8 cellular contexts compared by ENCODE assay signal in genomic region chr7:1086588-1087461, GRCh38. TPM values are rescaled to one million over a fixed set of nuclear protein-coding genes. Genes with fewer than 3 reads are reported as not detected.
A peak's percentile ranks its signal among the peaks of the same experiment; 100 is the strongest.
DNase-seq lines count a peak whose midpoint lies in the region; ATAC-seq and TF ChIP-seq lines count a peak whose summit lies in the region.

No MANE protein-coding gene starts in this region.

- H3K9ac ChIP-seq in HUES64 (ENCODE audit: low read depth, low read length) = peak overlapping the region; percentile 62

- peak overlapping the region; percentile 79 for H3K4me3 ChIP-seq in DOHH2 (ENCODE audit: low read length)
- H3K4me3 ChIP-seq in HUES64 (ENCODE audit: low read length) = peak overlapping the region; percentile 43
- peak overlapping the region; percentile 24 for H3K4me3 ChIP-seq in astrocyte of the cerebellum (ENCODE audit: low read depth, low read length)
- H3K4me3 ChIP-seq in skeletal muscle cell (ENCODE audit: low read depth, low read length) = peak overlapping the region; percentile 50

- no peaks in the 10 kb centered on the region for H3K27me3 ChIP-seq in DOHH2 (ENCODE audit: control insufficient read depth, low read length)
- no peaks in the 10 kb centered on the region for H3K27me3 ChIP-seq in HUES64 (ENCODE audit: insufficient read depth, low read length)

- H3K9me2 ChIP-seq in DOHH2 (replicated peaks; ENCODE audit: control insufficient read depth, low read length) = no peaks in the 10 kb centered on the region

- DNase-seq in T-helper 9 cell (peak; percentile 72), astrocyte of the cerebellum (ENCODE audit: low read depth) (no peak), hypothalamus (lab: John Stamatoyannopoulos, UW) (peak in 38 of 51 donors; percentile 11 to 76 (median 38)), skeletal muscle cell (ENCODE audit: low read depth) (no peak), NCI-H446 (lab: John Stamatoyannopoulos, UW) (no peak)

- H3K4me1 ChIP-seq in DOHH2 (ENCODE audit: control insufficient read depth, low read length) (peaks cover 45% of the 10 kb centered on the region), HUES64 (ENCODE audit: insufficient read depth, low read length) (peaks cover 18% of the 10 kb centered on the region)

- 21% methylated on average over 41 of the region's 45 CpGs for WGBS in HUES64

- in situ Hi-C loops in astrocyte of the cerebellum (cut with HindIII; ENCODE audit: low sequenced_read_pairs) = no loop called here

- H3K79me2 ChIP-seq in DOHH2 (ENCODE audit: control insufficient read depth, low read length) = peaks cover 29% of the 10 kb centered on the region

- peak; percentile 60 for ATAC-seq in GM21423 (IDR thresholded peaks at IDR 0.05; ENCODE audit: unreplicated experiment)

- H3K27ac ChIP-seq in DOHH2 (ENCODE audit: low read depth, low read length) = peak overlapping the region; percentile 90
- H3K27ac ChIP-seq in HUES64 (ENCODE audit: low read depth, low read length) = peak overlapping the region; percentile 69

- peaks cover 29% of the 10 kb centered on the region for H3F3A ChIP-seq in DOHH2 (ENCODE audit: control insufficient read depth, insufficient read depth)

- TF ChIP-seq CTCF in DOHH2 (IDR thresholded peaks at IDR 0.05; ENCODE audit: low read depth, low read length, poor library complexity, severe bottlenecking) (peak; percentile 100), astrocyte of the cerebellum (IDR thresholded peaks at IDR 0.05; ENCODE audit: low read depth, low read length, missing control alignments) (peak; percentile 79)

- peak overlapping the region; percentile 92 for H3K4me2 ChIP-seq in DOHH2 (ENCODE audit: low read length)

- H4K20me1 ChIP-seq in DOHH2 (ENCODE audit: control insufficient read depth, insufficient read depth, low read depth, low read length) = 0 out of 2 replicates have a peak, but pooled peaks cover 4% of the 10 kb centered on the region

- no peaks in the 10 kb centered on the region for H3K9me3 ChIP-seq in DOHH2 (ENCODE audit: control insufficient read depth, insufficient read depth, low read length)
- H3K9me3 ChIP-seq in HUES64 (ENCODE audit: insufficient read depth, low read depth, low read length) = no peaks in the 10 kb centered on the region

- H3K36me3 ChIP-seq in DOHH2 (ENCODE audit: control insufficient read depth, low read length) (peaks cover 12% of the 10 kb centered on the region), HUES64 (ENCODE audit: insufficient read depth, low read length) (no peaks in the 10 kb centered on the region)

RNA-seq across cellular contexts. Expression of gene GPER1, which starts 1.1 kb away (rescaled TPM):
- polyA plus RNA-seq in HUES64 (2013, experiment 1 of 2) = 0.40 TPM
- 0.38 TPM for polyA plus RNA-seq in HUES64 (2013, experiment 2 of 2)

RNA-seq across cellular contexts. Expression of gene GPR146, which starts 42.5 kb away (rescaled TPM):
- 0.60 TPM for polyA plus RNA-seq in HUES64 (2013, experiment 1 of 2)
- polyA plus RNA-seq in HUES64 (2013, experiment 2 of 2) = 1.3 TPM

Comparison
In these comparisons a context has a peak if more than half of its experiments do, and no peak if none do; other contexts are left out.
1. H3K4me3 ChIP-seq: peak in every context shown above with its lines; median percentile 79 in DOHH2; 50 in skeletal muscle cell; 43 in HUES64; 24 in astrocyte of the cerebellum.
2. DNase-seq: peak in T-helper 9 cell (single experiment) and hypothalamus (38 of 51); none in astrocyte of the cerebellum (single experiment), skeletal muscle cell (single experiment) and NCI-H446 (0 of 2).